20 cellular contexts compared by ENCODE assay signal in the genomic region with DNA sequence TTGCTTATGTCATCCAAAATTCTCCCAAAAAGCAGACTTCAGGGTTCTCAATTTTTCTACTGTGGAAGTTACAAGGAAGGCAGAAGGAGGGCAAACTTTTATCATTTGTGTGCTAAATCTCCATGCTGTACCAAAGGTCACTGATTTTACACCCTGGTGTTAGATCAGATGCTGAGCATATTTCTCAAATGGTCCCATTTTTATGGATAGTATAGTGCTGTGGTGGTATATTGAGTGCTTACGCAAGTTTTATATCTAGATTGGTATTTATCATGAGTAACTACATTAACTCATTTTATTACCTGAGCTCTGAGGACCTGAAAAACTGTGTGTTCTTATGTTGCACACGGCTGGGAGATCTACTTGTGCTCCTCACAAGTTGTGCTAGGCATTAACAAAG.
"Had no signal": no experiment of that assay in that cellular context is flagged by ENCODE, and none has a peak within 500 bp of the region (broad histone marks: within the 10 kb centered on the region; RNA-seq: fewer than 3 reads in every experiment).

No MANE protein-coding gene starts in this region.

- H3K4me3 ChIP-seq: coronary artery, ovary, suprapubic skin, thyroid gland, upper lobe of left lung, uterus had no signal

- H3K27me3 ChIP-seq: ovary, suprapubic skin, thyroid gland, upper lobe of left lung, uterus had no signal

- H3K36me3 ChIP-seq: ovary, suprapubic skin, thyroid gland, upper lobe of left lung, uterus had no signal

- H3K4me1 ChIP-seq: uterus had no signal

- H3K27ac Mint-ChIP-seq: endodermal cell; natural killer cell; stimulated activated effector memory CD8-positive, alpha-beta T cell treated with anti-CD3 and anti-CD28 coated beads, Interleukin-12 subunit alpha, Interleukin-12 subunit beta, amount 100 ng/mL, for 72 hours had no signal

- DNase-seq: effector CD4-positive, alpha-beta T cell; foreskin melanocyte; hippocampal formation; kidney glomerular epithelial cell; mammary epithelial cell; natural killer cell; ovary; right cardiac atrium; stimulated activated CD4-positive, alpha-beta T cell treated with anti-CD3 and anti-CD28 coated beads, Interleukin-4, amount 100 ng/mL, for 1 hour; stimulated activated CD8-positive, alpha-beta memory T cell treated with anti-CD3 and anti-CD28 coated beads, Interleukin-4, amount 100 ng/mL, for 48 hours; stimulated activated naive CD8-positive, alpha-beta T cell treated with anti-CD3 and anti-CD28 coated beads, Interleukin-15, Interleukin-2, amounts not matched to agents 100 U/mL and 50 U/mL, for 24 hours; thyroid gland; upper lobe of left lung; uterus had no signal

- H3K27ac ChIP-seq: coronary artery, ovary, suprapubic skin, thyroid gland, upper lobe of left lung, uterus had no signal

- H3K9me3 ChIP-seq: ovary, suprapubic skin, thyroid gland, upper lobe of left lung, uterus had no signal

- H3K4me3 Mint-ChIP-seq: endodermal cell; natural killer cell; neural crest cell; stimulated activated effector memory CD8-positive, alpha-beta T cell treated with anti-CD3 and anti-CD28 coated beads, Interleukin-12 subunit alpha, Interleukin-12 subunit beta, amount 100 ng/mL, for 72 hours had no signal

- ATAC-seq: left lobe of liver; natural killer cell; right cardiac atrium; stimulated activated effector memory CD8-positive, alpha-beta T cell treated with anti-CD3 and anti-CD28 coated beads, Interleukin-12 subunit alpha, Interleukin-12 subunit beta, amount 100 ng/mL, for 72 hours; stimulated activated naive CD8-positive, alpha-beta T cell treated with anti-CD3 and anti-CD28 coated beads, Interleukin-15, Interleukin-2, amounts not matched to agents 100 U/mL and 50 U/mL, for 24 hours had no signal

- H3K9me3 Mint-ChIP-seq: natural killer cell; neural crest cell; stimulated activated effector memory CD8-positive, alpha-beta T cell treated with anti-CD3 and anti-CD28 coated beads, Interleukin-12 subunit alpha, Interleukin-12 subunit beta, amount 100 ng/mL, for 72 hours had no signal

- H3K36me3 Mint-ChIP-seq: natural killer cell had no signal
